Comparison of ENCODE assay signal across 8 cellular contexts in the genomic region with DNA sequence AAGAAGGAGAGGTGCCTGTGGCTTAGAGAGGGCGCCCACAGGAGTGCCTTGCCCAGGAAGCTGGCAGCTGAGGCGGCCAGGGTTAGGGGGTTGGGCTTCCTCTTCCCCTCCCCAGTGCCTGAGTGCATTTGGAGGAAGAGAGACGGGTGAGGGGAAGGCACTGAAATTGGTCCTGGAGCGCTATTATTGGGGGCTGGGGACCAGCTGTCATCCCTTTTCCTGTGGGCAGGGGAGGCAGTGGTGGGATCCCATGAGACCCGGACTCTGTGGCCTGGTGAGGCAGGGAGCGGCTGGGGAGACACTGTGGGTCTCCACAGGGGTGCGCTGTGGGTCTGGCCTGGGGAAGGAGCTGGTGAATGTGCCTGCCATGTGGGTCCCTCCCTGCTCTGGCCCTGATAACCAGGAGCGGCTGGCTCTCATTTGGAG.
DNase-seq lines count a peak whose midpoint lies in the region; ATAC-seq and TF ChIP-seq lines count a peak whose summit lies in the region.

No MANE protein-coding gene starts in this region.

- peak overlapping the region; percentile 13 to 87 (median 76) for H3K27ac ChIP-seq in esophagus squamous epithelium
- H3K27ac ChIP-seq in sigmoid colon: peak overlapping the region; percentile 66 to 100 (median 98)

- 55% methylated on average over 2 of the region's 8 CpGs; no CpG with 5 or more reads in 1 of the 2 donors for WGBS in esophagus squamous epithelium, 2 donors
- 41 to 84% methylated on average over 8 of the region's 8 CpGs for WGBS in sigmoid colon, 2 donors

- TF ChIP-seq CTCF in esophagus squamous epithelium (IDR thresholded peaks at IDR 0.05) (peak in 4 of 6 experiments; percentile 28 to 45 (median 35)), sigmoid colon (IDR thresholded peaks at IDR 0.05) (peak in 3 of 4 experiments; percentile 46 to 56 (median 50))

- TF ChIP-seq EP300 in sigmoid colon (IDR thresholded peaks at IDR 0.05): no peak

- no peaks in the 10 kb centered on the region for H3K27me3 ChIP-seq in esophagus squamous epithelium
- no peaks in the 10 kb centered on the region for H3K27me3 ChIP-seq in sigmoid colon

- H3K4me1 ChIP-seq in esophagus squamous epithelium: peaks cover 20 to 92% (median 40%) of the 10 kb centered on the region in 3 donors
- peaks cover 0 to 95% (median 79%) of the 10 kb centered on the region in 4 donors for H3K4me1 ChIP-seq in sigmoid colon

- H3K4me3 ChIP-seq in esophagus squamous epithelium (peak overlapping the region in 1 of 4 donors; percentile 40), sigmoid colon (no peak overlapping the region)

- DNase-seq in EL (peak; percentile 37), NCI-H2107 (lab: John Stamatoyannopoulos, UW) (peak; percentile 43), esophagus squamous epithelium (lab: John Stamatoyannopoulos, UW) (no peak), sigmoid colon (no peak), dedifferentiated amniotic fluid mesenchymal stem cell (ENCODE audit: extremely low spot score) (no peak)
- DNase-seq in activated CD8-positive, alpha-beta memory T cell treated with anti-CD3 and anti-CD28 coated beads for 4 hours (ENCODE audit: low read depth in 2 of 2): peak; percentile 64 to 67

- H3K36me3 ChIP-seq in esophagus squamous epithelium (peaks cover 9 to 46% (median 11%) of the 10 kb centered on the region in 3 donors), sigmoid colon (peaks cover 0 to 13% (median 9%) of the 10 kb centered on the region in 4 donors)

- no peak for ATAC-seq in HG03565 (IDR thresholded peaks at IDR 0.05; ENCODE audit: unreplicated experiment)
- no peak for ATAC-seq in HG02642 (IDR thresholded peaks at IDR 0.05; ENCODE audit: poor library complexity, unreplicated experiment)

- intact Hi-C loops in esophagus squamous epithelium (cut with DNase I) (no loop called here), sigmoid colon (cut with DNase I) (no loop called here)

- no peaks in the 10 kb centered on the region for H3K9me3 ChIP-seq in esophagus squamous epithelium
- H3K9me3 ChIP-seq in sigmoid colon: no peaks in the 10 kb centered on the region

- TF ChIP-seq POLR2A in esophagus squamous epithelium (IDR thresholded peaks at IDR 0.05): no peak
- no peak for TF ChIP-seq POLR2A in sigmoid colon (IDR thresholded peaks at IDR 0.05)

Comparison
In these comparisons a context has a peak if more than half of its experiments do, and no peak if none do; other contexts are left out.
1. DNase-seq: peak in EL (single experiment), NCI-H2107 (single experiment) and activated CD8-positive, alpha-beta memory T cell treated with anti-CD3 and anti-CD28 coated beads for 4 hours (2 of 2); none in esophagus squamous epithelium (single experiment), sigmoid colon (single experiment) and dedifferentiated amniotic fluid mesenchymal stem cell (single experiment).